Comparison of ENCODE assay signal across 2 cellular contexts in the genomic region with DNA sequence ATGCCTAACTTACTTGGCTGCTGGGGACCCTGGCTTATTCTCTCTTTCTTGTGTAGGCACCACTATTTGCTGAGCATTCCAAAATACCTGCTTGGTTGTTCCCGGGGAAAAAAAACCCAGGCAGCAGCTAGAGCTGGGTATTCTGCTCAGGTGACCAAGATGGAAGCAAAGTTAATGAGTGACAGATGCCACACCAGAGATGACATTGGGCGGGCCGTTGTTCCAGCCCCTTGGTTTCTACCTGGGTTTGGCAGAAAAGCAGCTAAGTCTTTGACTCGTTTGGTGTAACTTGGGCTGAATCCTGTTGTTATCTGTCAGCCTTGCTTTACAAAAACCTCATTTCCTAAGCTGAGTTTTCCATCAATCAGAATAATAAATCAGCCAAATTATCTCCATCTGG.
TF ChIP-seq lines count a peak whose summit lies in the region.

No MANE protein-coding gene starts in this region.

TF ChIP-seq in SK-N-SH treated with all-trans-retinoic acid at 6 μM for 48 hours, 23 proteins besides CTCF, POLR2A, EP300 and RAD21:
- TF ChIP-seq TSHZ2 (CRISPR knock-in tag; IDR thresholded peaks at IDR 0.05) = 0 out of 2 replicates have a peak, but pooled peaks have one; percentile 35
- no peak for TF ChIP-seq TCF4 (CRISPR knock-in tag; IDR thresholded peaks at IDR 0.05; ENCODE audit: borderline replicate concordance)
- no peak for TF ChIP-seq SNAI2 (CRISPR knock-in tag; IDR thresholded peaks at IDR 0.05)

TF ChIP-seq in SK-N-SH, 30 proteins besides CTCF, POLR2A, EP300 and RAD21 (continued from another document):
- TF ChIP-seq GATA2 (CRISPR knock-in tag; IDR thresholded peaks at IDR 0.05) (no peak), ELF1 (IDR thresholded peaks at IDR 0.05) (no peak), TEAD4 (IDR thresholded peaks at IDR 0.05; ENCODE audit: borderline replicate concordance, insufficient read depth) (no peak), TAF1 (IDR thresholded peaks at IDR 0.05; ENCODE audit: borderline replicate concordance, low read depth, low read length) (no peak), POLR2AphosphoS5 (IDR thresholded peaks at IDR 0.05; ENCODE audit: low read depth, low read length) (no peak), RXRA (IDR thresholded peaks at IDR 0.05; ENCODE audit: borderline replicate concordance, low read depth) (no peak), SMC3 (IDR thresholded peaks at IDR 0.05; ENCODE audit: low read depth, low read length) (no peak), IRF3 (IDR thresholded peaks at IDR 0.05; ENCODE audit: low read depth, low read length) (no peak), FOSL2 (IDR thresholded peaks at IDR 0.05; ENCODE audit: borderline replicate concordance, low read depth) (no peak), MXI1 (IDR thresholded peaks at IDR 0.05; ENCODE audit: low read depth, low read length) (no peak), SIN3A (IDR thresholded peaks at IDR 0.05; ENCODE audit: borderline replicate concordance, low read depth, low read length) (no peak), PBX3 (IDR thresholded peaks at IDR 0.05) (no peak), RFX5 (IDR thresholded peaks at IDR 0.05; ENCODE audit: low read length) (no peak), CHD2 (IDR thresholded peaks at IDR 0.05; ENCODE audit: low read length, partially characterized antibody) (no peak)
- TF ChIP-seq, protein P1, sequence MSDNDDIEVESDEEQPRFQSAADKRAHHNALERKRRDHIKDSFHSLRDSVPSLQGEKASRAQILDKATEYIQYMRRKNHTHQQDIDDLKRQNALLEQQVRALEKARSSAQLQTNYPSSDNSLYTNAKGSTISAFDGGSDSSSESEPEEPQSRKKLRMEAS (IDR thresholded peaks at IDR 0.05; ENCODE audit: low read depth) = no peak
- TF ChIP-seq, protein P2, sequence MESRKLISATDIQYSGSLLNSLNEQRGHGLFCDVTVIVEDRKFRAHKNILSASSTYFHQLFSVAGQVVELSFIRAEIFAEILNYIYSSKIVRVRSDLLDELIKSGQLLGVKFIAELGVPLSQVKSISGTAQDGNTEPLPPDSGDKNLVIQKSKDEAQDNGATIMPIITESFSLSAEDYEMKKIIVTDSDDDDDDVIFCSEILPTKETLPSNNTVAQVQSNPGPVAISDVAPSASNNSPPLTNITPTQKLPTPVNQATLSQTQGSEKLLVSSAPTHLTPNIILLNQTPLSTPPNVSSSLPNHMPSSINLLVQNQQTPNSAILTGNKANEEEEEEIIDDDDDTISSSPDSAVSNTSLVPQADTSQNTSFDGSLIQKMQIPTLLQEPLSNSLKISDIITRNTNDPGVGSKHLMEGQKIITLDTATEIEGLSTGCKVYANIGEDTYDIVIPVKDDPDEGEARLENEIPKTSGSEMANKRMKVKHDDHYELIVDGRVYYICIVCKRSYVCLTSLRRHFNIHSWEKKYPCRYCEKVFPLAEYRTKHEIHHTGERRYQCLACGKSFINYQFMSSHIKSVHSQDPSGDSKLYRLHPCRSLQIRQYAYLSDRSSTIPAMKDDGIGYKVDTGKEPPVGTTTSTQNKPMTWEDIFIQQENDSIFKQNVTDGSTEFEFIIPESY (IDR thresholded peaks at IDR 0.05; ENCODE audit: borderline replicate concordance, low read depth) = no peak
